In the genomic region with DNA sequence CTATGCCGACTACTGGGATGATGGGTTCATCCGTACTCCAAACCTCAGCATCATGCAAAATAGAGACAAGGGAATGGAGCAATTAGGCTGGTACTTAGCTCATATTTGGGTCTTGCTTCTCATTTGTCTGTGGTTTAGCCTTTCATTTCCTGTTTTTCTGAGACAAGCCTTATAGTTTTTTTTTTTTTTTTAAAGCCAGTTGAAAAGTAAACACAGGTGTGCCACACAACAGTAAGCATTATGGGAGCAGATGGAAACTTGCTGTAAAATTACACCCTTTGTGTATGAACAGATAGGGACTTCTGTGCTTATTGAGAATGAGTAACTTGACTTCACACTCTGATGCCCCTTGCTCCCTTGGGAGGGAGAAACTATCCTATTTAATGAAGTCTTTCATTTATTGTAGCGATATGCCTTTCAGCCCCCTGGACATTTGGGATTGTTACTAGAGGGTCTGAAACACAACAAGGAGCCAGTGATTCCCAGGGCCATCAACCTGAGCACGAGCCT, we compare ENCODE assay signal across 9 cellular contexts. TPM values are rescaled to one million over a fixed set of nuclear protein-coding genes. Genes with fewer than 3 reads are reported as not detected.
DNase-seq lines count a peak whose midpoint lies in the region; ATAC-seq and TF ChIP-seq lines count a peak whose summit lies in the region.
"Had no signal": no experiment of that assay in that cellular context is flagged by ENCODE, and none has a peak within 500 bp of the region (broad histone marks: within the 10 kb centered on the region; RNA-seq: fewer than 3 reads in every experiment).

No MANE protein-coding gene starts in this region.

- 59% methylated on average over 4 of the region's 4 CpGs for WGBS in thymus

- H3K27ac ChIP-seq in thymus (ENCODE audit: low read depth) (peak overlapping the region; percentile 93), upper lobe of right lung (no peak overlapping the region)

- H3K4me1 ChIP-seq in thymus (ENCODE audit: control insufficient read depth, insufficient read depth, low read length): peaks cover 41% of the 10 kb centered on the region
- no peaks in the 10 kb centered on the region for H3K4me1 ChIP-seq in upper lobe of right lung

- H3K4me3 ChIP-seq in thymus (ENCODE audit: low read length) (no peak overlapping the region), upper lobe of right lung (no peak overlapping the region)

- ATAC-seq in GM19397 (IDR thresholded peaks at IDR 0.05; ENCODE audit: unreplicated experiment) (peak; percentile 71), HG03139 (IDR thresholded peaks at IDR 0.05; ENCODE audit: unreplicated experiment) (peak; percentile 64), upper lobe of right lung (no peak)

- DNase-seq in NCI-H345 treated with DMSO at 0.1 percent for 48 hours (lab: John Stamatoyannopoulos, UW; ENCODE audit: unreplicated experiment) (peak; percentile 84), posterior vena cava (ENCODE audit: low spot score) (no peak), upper lobe of right lung (no peak), SKM-1 treated with dmso at 0.1 percent for 144 hours (lab: John Stamatoyannopoulos, UW; ENCODE audit: unreplicated experiment) (no peak)
- DNase-seq: Right ventricle myocardium superior had no signal

- H3K36me3 ChIP-seq in thymus (ENCODE audit: control insufficient read depth, insufficient read depth): no peaks in the 10 kb centered on the region
- no peaks in the 10 kb centered on the region for H3K36me3 ChIP-seq in upper lobe of right lung

- TF ChIP-seq CTCF in upper lobe of right lung (IDR thresholded peaks at IDR 0.05): no peak

- H3K9me3 ChIP-seq in thymus (ENCODE audit: control insufficient read depth) (no peaks in the 10 kb centered on the region), upper lobe of right lung (no peaks in the 10 kb centered on the region)

- intact Hi-C loops in posterior vena cava (cut with DNase I) (no loop called here), upper lobe of right lung (cut with DNase I) (no loop called here)

- no peaks in the 10 kb centered on the region for H3K27me3 ChIP-seq in thymus (ENCODE audit: control insufficient read depth, insufficient read depth)
- no peaks in the 10 kb centered on the region for H3K27me3 ChIP-seq in upper lobe of right lung

RNA-seq across cellular contexts. Expression of a gene that starts 13.7 kb away (rescaled TPM):
- 10.2 TPM for polyA plus RNA-seq in thymus
- not detected for total RNA-seq in posterior vena cava
- 3.1 TPM for total RNA-seq in upper lobe of right lung
- total RNA-seq: endothelial cell of umbilical vein, Right ventricle myocardium superior had no signal
- polyA plus RNA-seq: endothelial cell of umbilical vein had no signal
